Comparison of ENCODE assay signal across 8 cellular contexts in genomic region chr6:43773981-43774775, GRCh38. TPM values are rescaled to one million over a fixed set of nuclear protein-coding genes. Genes with fewer than 3 reads are reported as not detected.
DNase-seq lines count a peak whose midpoint lies in the region; ATAC-seq and TF ChIP-seq lines count a peak whose summit lies in the region.

No MANE protein-coding gene starts in this region.

- peaks cover 13% of the 10 kb centered on the region for H4K20me1 ChIP-seq in mammary epithelial cell (ENCODE audit: insufficient read depth, low read length)

- dilution Hi-C loops in mammary epithelial cell (cut with HindIII; ENCODE audit: low sequenced_read_pairs): no loop called here

- H3K4me2 ChIP-seq in mammary epithelial cell (ENCODE audit: insufficient read depth, low read depth, low read length): peak overlapping the region; percentile 80

- H3K79me2 ChIP-seq in mammary epithelial cell (ENCODE audit: insufficient read depth, low read length): peaks cover 91% of the 10 kb centered on the region

- BruUV-seq in A673 (replicated peaks; lab: Mats Ljungman, UMichigan) (no TSS peak), mammary epithelial cell (replicated peaks; lab: Mats Ljungman, UMichigan) (no TSS peak)

- H3K27ac ChIP-seq in A673 (ENCODE audit: low read depth, low read length, poor library complexity, severe bottlenecking) (peak overlapping the region; percentile 98), HL-60 (replicated peaks) (peak overlapping the region; percentile 98), mammary epithelial cell (ENCODE audit: insufficient read depth, low read depth, low read length) (peak overlapping the region; percentile 2), muscle layer of colon (ENCODE audit: low read depth, low read length) (peak overlapping the region; percentile 30)

- POLR2A ChIA-PET in A673 (lab: Charles Lee; ENCODE audit: low non-redundant PET): no interaction called here

- in situ Hi-C loops in mammary epithelial cell (cut with MboI; ENCODE audit: low sequenced_read_pairs in 2 of 2): loop anchor here in 1 of 2 donors (5.0 to 10.0 kb wide), 3 partner anchors 52 to 288 kb away; no protein-coding TSS in a partner anchor

- WGBS in mammary epithelial cell (ENCODE audit: low coverage, missing lambda C conversion rate): 52% methylated on average over 10 of the region's 12 CpGs

- H3K36me3 ChIP-seq in A673 (ENCODE audit: insufficient read depth, low read length, poor library complexity, severe bottlenecking): peaks cover 51% of the 10 kb centered on the region
- peaks cover 48% of the 10 kb centered on the region for H3K36me3 ChIP-seq in mammary epithelial cell (ENCODE audit: insufficient read depth, low read length)
- peaks cover 22% of the 10 kb centered on the region for H3K36me3 ChIP-seq in muscle layer of colon (ENCODE audit: insufficient read depth, low read length)

- DNase-seq in A673 (ENCODE audit: low spot score) (no peak), HL-60 (ENCODE audit: low read depth in 1 of 2, low spot score in 1 of 2) (no peak), mammary epithelial cell (no peak), nucleus accumbens (lab: John Stamatoyannopoulos, UW) (no peak), ureter (ENCODE audit: low spot score) (no peak), SKM-1 treated with dmso at 0.1 percent for 144 hours (lab: John Stamatoyannopoulos, UW; ENCODE audit: unreplicated experiment) (no peak)

- CTCF ChIA-PET in A673 (lab: Charles Lee) (interaction anchor here (0.7 to 1.8 kb wide), 5 partner anchors 9 to 305 kb away, joined by 3 to 17 read pairs (median 3); no protein-coding TSS in a partner anchor), mammary epithelial cell (lab: Charles Lee; ENCODE audit: low non-redundant PET) (interaction anchor here (0.7 to 0.8 kb wide), 2 partner anchors 31 to 405 kb away, joined by 3 to 5 read pairs; partner anchors contain the start of gene ZNF318)

- H3K4me3 ChIP-seq in A673 (ENCODE audit: low read depth, low read length, poor library complexity, severe bottlenecking) (peak overlapping the region; percentile 76), HL-60 (replicated peaks; ENCODE audit: insufficient read depth, low read length) (peak overlapping the region; percentile 77), mammary epithelial cell (replicated peaks in 1 of 3; ENCODE audit: insufficient read depth in 1 of 3, low read depth in 2 of 3, low read length in 3 of 3) (peak overlapping the region; percentile 97 to 98 (median 98)), muscle layer of colon (ENCODE audit: low read depth in 1 of 2, low read length in 2 of 2) (peak overlapping the region in 1 of 2 donors; percentile 84)

- peaks cover 15% of the 10 kb centered on the region for H3K4me1 ChIP-seq in A673 (ENCODE audit: insufficient read depth, low read length, poor library complexity, severe bottlenecking)
- H3K4me1 ChIP-seq in mammary epithelial cell (ENCODE audit: insufficient read depth, low read length): peaks cover 28% of the 10 kb centered on the region
- H3K4me1 ChIP-seq in muscle layer of colon (ENCODE audit: insufficient read depth, low read length): peaks cover 39% of the 10 kb centered on the region

- no peak overlapping the region for H2AFZ ChIP-seq in mammary epithelial cell (ENCODE audit: low read depth, low read length)

- TF ChIP-seq CTCF in A673 (conservative IDR thresholded peaks at IDR 0.05; ENCODE audit: low read depth, low read length) (no peak), HL-60 (IDR thresholded peaks at IDR 0.05; ENCODE audit: insufficient read depth, low read length) (no peak), mammary epithelial cell (conservative IDR thresholded peaks at IDR 0.05 in 1 of 2, IDR thresholded peaks at IDR 0.05 in 1 of 2; ENCODE audit: extremely low read depth in 1 of 2, insufficient read depth in 1 of 2, low read depth in 1 of 2, low read length in 2 of 2) (no peak)

- no peak for ATAC-seq in GM19035 (IDR thresholded peaks at IDR 0.05; ENCODE audit: unreplicated experiment)

- H3K9me3 ChIP-seq in A673 (ENCODE audit: low read depth, low read length, poor library complexity, severe bottlenecking): no peaks in the 10 kb centered on the region
- no peaks in the 10 kb centered on the region for H3K9me3 ChIP-seq in mammary epithelial cell (replicated peaks; ENCODE audit: insufficient read depth, low read length)
- no peaks in the 10 kb centered on the region for H3K9me3 ChIP-seq in muscle layer of colon (ENCODE audit: low read length)

- H3K9ac ChIP-seq in mammary epithelial cell (ENCODE audit: insufficient read depth, low read length) (peak overlapping the region; percentile 56), muscle layer of colon (ENCODE audit: low read length) (peak overlapping the region; percentile 3)

- H3K27me3 ChIP-seq in A673 (replicated peaks; ENCODE audit: insufficient read depth, low read depth, low read length, poor library complexity) (no peaks in the 10 kb centered on the region), HL-60 (ENCODE audit: insufficient read depth, poor library complexity, severe bottlenecking) (no peaks in the 10 kb centered on the region), mammary epithelial cell (ENCODE audit: insufficient read depth, low read length) (no peaks in the 10 kb centered on the region), muscle layer of colon (ENCODE audit: control insufficient read depth in 1 of 2, insufficient read depth in 2 of 2, low read length in 2 of 2) (no peaks in the 10 kb centered on the region)

- intact Hi-C loops in A673 (cut with micrococcal nuclease; ENCODE audit: unreplicated experiment): loop anchor here (1.0 to 5.0 kb wide), 3 partner anchors 107 to 378 kb away; no protein-coding TSS in a partner anchor
- intact Hi-C loops in mammary epithelial cell (cut with micrococcal nuclease): loop anchor here (1.0 to 10.0 kb wide), 8 partner anchors 50 to 461 kb away; no protein-coding TSS in a partner anchor

RNA-seq across cellular contexts. Expression of gene VEGFA, which starts 4.2 kb away (rescaled TPM):
- total RNA-seq in A673 (2021): 116 and 144 TPM in 2 replicates
- 100 to 1,000 TPM; 161 to 313 TPM for total RNA-seq in mammary epithelial cell
- 196 TPM for polyA plus RNA-seq in mammary epithelial cell
- polyA minus RNA-seq in mammary epithelial cell: 634 TPM
- total RNA-seq in ureter: 261 TPM

Comparison
In these comparisons a context has a peak if more than half of its experiments do, and no peak if none do; other contexts are left out.
1. H3K27ac ChIP-seq: peak in every context shown above with its lines; median percentile 98 in A673; 98 in HL-60; 30 in muscle layer of colon; 2 in mammary epithelial cell.